Comparison of ENCODE assay signal across 8 cellular contexts in the genomic region with DNA sequence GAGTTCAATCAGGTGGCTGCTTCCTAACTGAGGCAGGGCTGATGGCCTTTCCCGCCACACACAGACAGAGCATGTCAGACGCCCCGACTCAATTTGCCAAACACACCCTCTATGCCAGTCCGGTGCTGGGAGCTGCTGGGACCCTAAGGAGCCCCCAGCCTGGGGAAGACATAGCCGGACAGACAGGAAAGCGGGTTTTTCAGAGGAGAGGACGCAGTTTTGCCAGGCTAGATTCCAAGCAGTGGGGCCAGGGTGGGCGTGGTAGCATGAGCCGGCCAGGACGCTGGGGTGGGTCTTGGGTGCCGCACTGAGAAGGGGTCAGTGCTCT. TPM values are rescaled to one million over a fixed set of nuclear protein-coding genes. Genes with fewer than 3 reads are reported as not detected.
DNase-seq lines count a peak whose midpoint lies in the region; ATAC-seq and TF ChIP-seq lines count a peak whose summit lies in the region.

No MANE protein-coding gene starts in this region.

- peaks cover 11% of the 10 kb centered on the region for H3K36me3 ChIP-seq in GM06990 (ENCODE audit: control insufficient read depth, insufficient read depth, low read length)
- H3K36me3 ChIP-seq in Panc1 (ENCODE audit: control insufficient read depth, insufficient read depth, low read length), result no peaks in the 10 kb centered on the region
- H3K36me3 ChIP-seq in rectal smooth muscle tissue (ENCODE audit: control insufficient read depth, insufficient read depth, low read length), result no peaks in the 10 kb centered on the region

- POLR2A ChIA-PET in Panc1 (lab: Charles Lee), result interaction anchor here (0.5 kb wide), 1 partner anchor 241 kb away, joined by 5 read pairs; no protein-coding TSS in a partner anchor

- H3K4me1 ChIP-seq in Panc1 (ENCODE audit: control insufficient read depth, insufficient read depth, low read length), result peaks cover 10% of the 10 kb centered on the region
- peaks cover 2% of the 10 kb centered on the region for H3K4me1 ChIP-seq in rectal smooth muscle tissue (ENCODE audit: control insufficient read depth, insufficient read depth, low read length)

- CTCF ChIA-PET in Panc1 (lab: Charles Lee), result interaction anchor here (0.5 kb wide), 1 partner anchor 66 kb away, joined by 5 read pairs; no protein-coding TSS in a partner anchor

- H3K27ac ChIP-seq in Panc1 (ENCODE audit: low read length) (peak overlapping the region; percentile 44; the same call in 1 of the 2 replicates), rectal smooth muscle tissue (ENCODE audit: low read depth, low read length) (no peak overlapping the region)

- ATAC-seq in Panc1, result peak; percentile 40

- intact Hi-C loops in Panc1 (cut with micrococcal nuclease; ENCODE audit: unreplicated experiment), result loop anchor here (10.0 kb wide), 1 partner anchor 47 kb away; no protein-coding TSS in a partner anchor

- H3K4me3 ChIP-seq in GM06990 (replicated peaks; ENCODE audit: low read depth, low read length) (peak overlapping the region; percentile 41), Panc1 (ENCODE audit: low read depth in 2 of 2, low read length in 2 of 2) (peak overlapping the region; percentile 37 to 50), epithelial cell of esophagus (ENCODE audit: low read length) (peak overlapping the region; percentile 28), rectal smooth muscle tissue (ENCODE audit: low read length) (peak overlapping the region; percentile 56)

- H3K9ac ChIP-seq in rectal smooth muscle tissue (ENCODE audit: low read length), result no peak overlapping the region

- in situ Hi-C loops in Panc1 (cut with HindIII; ENCODE audit: low pct_unique_long_range_greater_than_20kb, low sequenced_read_pairs), result no loop called here

- TF ChIP-seq CTCF in GM06990 (IDR thresholded peaks at IDR 0.05; ENCODE audit: insufficient read depth, low read length, poor library complexity, severe bottlenecking) (no peak), Panc1 (IDR thresholded peaks at IDR 0.05) (no peak), epithelial cell of esophagus (IDR thresholded peaks at IDR 0.05; ENCODE audit: insufficient read depth, low read depth, low read length, missing control alignments) (no peak)

- BruUV-seq in Panc1 (replicated peaks; lab: Mats Ljungman, UMichigan), result no TSS peak

- DNase-seq in GM06990 (ENCODE audit: extremely low read depth, insufficient read length) (no peak), Panc1 (ENCODE audit: low read depth, low spot score) (no peak), epithelial cell of esophagus (ENCODE audit: low read depth) (no peak), DMS53 treated with DMSO at 0.1 percent for 48 hours (lab: John Stamatoyannopoulos, UW; ENCODE audit: unreplicated experiment) (no peak), NCI-H1048 (lab: John Stamatoyannopoulos, UW) (no peak), NCI-H524 (lab: John Stamatoyannopoulos, UW) (no peak), mesenteric fat pad (ENCODE audit: low spot score) (no peak)

- no peaks in the 10 kb centered on the region for H3K9me3 ChIP-seq in Panc1 (ENCODE audit: control insufficient read depth, insufficient read depth, low read depth, low read length)

- H3K27me3 ChIP-seq in GM06990 (replicated peaks; ENCODE audit: control insufficient read depth, insufficient read depth, low read length) (no peaks in the 10 kb centered on the region), Panc1 (ENCODE audit: control insufficient read depth, insufficient read depth, low read length) (no peaks in the 10 kb centered on the region), rectal smooth muscle tissue (ENCODE audit: control insufficient read depth, insufficient read depth, low read length) (no peaks in the 10 kb centered on the region)

RNA-seq across cellular contexts. Expression of a gene that starts 19.8 kb away (rescaled TPM):
- 13.1 TPM for total RNA-seq in Panc1 (2021; ENCODE audit: unreplicated experiment)
- polyA plus RNA-seq in Panc1 (2012; ENCODE audit: insufficient read length), result 12.5 TPM
- total RNA-seq in mesenteric fat pad, result 19.1 TPM

RNA-seq across cellular contexts. Expression of a gene that starts 30.6 kb away (rescaled TPM):
- 0.36 TPM for total RNA-seq in Panc1 (2021; ENCODE audit: unreplicated experiment)
- 0.10 TPM for polyA plus RNA-seq in Panc1 (2012; ENCODE audit: insufficient read length)
- 2.3 TPM for total RNA-seq in mesenteric fat pad

RNA-seq across cellular contexts. Expression of a gene that starts 35.6 kb away (rescaled TPM):
- total RNA-seq in Panc1 (2021; ENCODE audit: unreplicated experiment), result 37.6 TPM
- polyA plus RNA-seq in Panc1 (2012; ENCODE audit: insufficient read length), result 67.7 TPM
- 14.8 TPM for total RNA-seq in mesenteric fat pad

RNA-seq across cellular contexts. Expression of a gene that starts 56.3 kb away (rescaled TPM):
- total RNA-seq in Panc1 (2021; ENCODE audit: unreplicated experiment) (39.7 TPM), mesenteric fat pad (236 TPM)
- polyA plus RNA-seq in Panc1 (2012; ENCODE audit: insufficient read length), result 38.3 TPM
